Comparison of ENCODE assay signal across 8 cellular contexts in the genomic region with DNA sequence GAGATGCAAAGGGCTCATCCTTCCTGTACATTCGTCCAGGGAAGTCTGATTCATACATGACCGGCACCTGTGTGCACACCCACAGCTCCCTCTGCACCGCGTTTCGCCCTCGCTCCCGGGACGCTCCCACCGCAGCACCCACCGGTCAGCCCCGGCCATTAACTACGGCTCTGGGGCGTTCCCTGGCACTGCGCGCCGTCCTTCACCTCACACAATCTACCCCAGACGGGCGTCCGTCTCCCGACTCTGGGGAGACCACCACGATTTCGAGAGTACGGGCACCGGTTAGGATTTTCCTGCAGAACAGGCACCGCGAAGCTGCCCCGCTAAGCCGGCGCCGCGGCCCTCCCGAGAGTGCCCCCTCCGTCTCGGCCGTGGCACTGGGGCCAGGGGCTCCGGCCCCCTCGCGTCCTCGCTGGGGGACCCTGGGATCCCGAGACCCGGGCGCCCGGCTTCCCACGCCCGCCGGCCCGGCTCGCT. TPM values are rescaled to one million over a fixed set of nuclear protein-coding genes. Genes with fewer than 3 reads are reported as not detected.
A peak's percentile ranks its signal among the peaks of the same experiment; 100 is the strongest.
DNase-seq lines count a peak whose midpoint lies in the region; FAIRE-seq and TF ChIP-seq lines count a peak whose summit lies in the region.

No MANE protein-coding gene starts in this region.

- H3K4ac ChIP-seq in mesendoderm (ENCODE audit: low read depth, low read length), result peak overlapping the region; percentile 74

- peak overlapping the region; percentile 94 for H3K27ac Mint-ChIP-seq in activated CD4-positive, alpha-beta T cell treated with anti-CD3 and anti-CD28 coated beads, Interleukin-2, amount 10 ng/mL, durations not matched to agents 24 days and 14 days

- no peak overlapping the region for H2BK15ac ChIP-seq in mesendoderm (replicated peaks; ENCODE audit: low read depth)

- peak overlapping the region; percentile 97 for H3K27ac ChIP-seq in mesendoderm (ENCODE audit: low read depth, low read length)

- peak overlapping the region; percentile 93 for H3K4me3 Mint-ChIP-seq in activated CD4-positive, alpha-beta T cell treated with anti-CD3 and anti-CD28 coated beads, Interleukin-2, amount 10 ng/mL, durations not matched to agents 24 days and 14 days

- H3K56ac ChIP-seq in mesendoderm (ENCODE audit: low read length), result peak overlapping the region; percentile 97

- H3K36me3 Mint-ChIP-seq in activated CD4-positive, alpha-beta T cell treated with anti-CD3 and anti-CD28 coated beads, Interleukin-2, amount 10 ng/mL, durations not matched to agents 24 days and 14 days (ENCODE audit: low read depth), result peaks cover 15% of the 10 kb centered on the region

- in situ Hi-C loops in HAP-1 (cut with MboI; ENCODE audit: low sequenced_read_pairs), result no loop called here

- H3K79me2 ChIP-seq in mesendoderm (ENCODE audit: control insufficient read depth, insufficient read depth, low read length), result peaks cover 17% of the 10 kb centered on the region

- no peaks in the 10 kb centered on the region for H3K9me3 Mint-ChIP-seq in activated CD4-positive, alpha-beta T cell treated with anti-CD3 and anti-CD28 coated beads, Interleukin-2, amount 10 ng/mL, durations not matched to agents 24 days and 14 days

- intact Hi-C loops in activated CD4-positive, alpha-beta T cell treated with anti-CD3 and anti-CD28 coated beads, Interleukin-2, amount 10 ng/mL, durations not matched to agents 24 days and 14 days (cut with micrococcal nuclease), result loop anchor here (1.0 to 10.0 kb wide), 3 partner anchors 48 to 1077 kb away; partner anchors contain the start of genes ACADSB, IKZF5, NSMCE4A and WDR11

- no peak overlapping the region for H4K5ac ChIP-seq in mesendoderm (ENCODE audit: low read length)

- H3K36me3 ChIP-seq in HAP-1 (replicated peaks) (no peaks in the 10 kb centered on the region), endocrine pancreas (ENCODE audit: control insufficient read depth, insufficient read depth, low read length) (no peaks in the 10 kb centered on the region), mesendoderm (ENCODE audit: control insufficient read depth, insufficient read depth, low read length) (no peaks in the 10 kb centered on the region)

- H3K23ac ChIP-seq in mesendoderm (ENCODE audit: low read length), result peak overlapping the region; percentile 89

- peak overlapping the region; percentile 84 for H3K18ac ChIP-seq in mesendoderm (ENCODE audit: low read length)

- peak overlapping the region; percentile 70 for H2BK5ac ChIP-seq in mesendoderm (ENCODE audit: low read length)

- FAIRE-seq in GM12892 (lab: Jason Lieb, UNC), result peak; percentile 30

- no peak overlapping the region for H2BK120ac ChIP-seq in mesendoderm (ENCODE audit: low read depth, low read length)

- peaks cover 10% of the 10 kb centered on the region; the same call in 1 of the 2 replicates for H3K4me1 ChIP-seq in HAP-1
- H3K4me1 ChIP-seq in endocrine pancreas (ENCODE audit: control insufficient read depth, insufficient read depth, low read length), result peaks cover 7% of the 10 kb centered on the region
- no peaks in the 10 kb centered on the region for H3K4me1 ChIP-seq in mesendoderm (ENCODE audit: control insufficient read depth, low read depth, low read length)

- H3K4me3 ChIP-seq in HAP-1 (peak overlapping the region; percentile 69), endocrine pancreas (ENCODE audit: control insufficient read depth, insufficient read depth, low read length) (peak overlapping the region; percentile 97), mesendoderm (ENCODE audit: low read length) (peak overlapping the region; percentile 92)

- DNase-seq in GM12892 (ENCODE audit: insufficient read length) (peak; percentile 40), HAP-1 (ENCODE audit: low spot score in 2 of 2) (peak; percentile 39 to 68), LoVo (ENCODE audit: low spot score) (peak; percentile 68), mesendoderm (peak; percentile 67), NCI-H524 treated with DMSO at 0.1 percent for 48 hours (lab: John Stamatoyannopoulos, UW) (no peak)
- no peak for DNase-seq in activated CD4-positive, alpha-beta T cell treated with anti-CD3 and anti-CD28 coated beads, Interleukin-2, amount 10 ng/mL, durations not matched to agents 24 days and 14 days
- peak; percentile 18 to 28 for DNase-seq in stimulated activated CD8-positive, alpha-beta memory T cell treated with anti-CD3 and anti-CD28 coated beads, Interleukin-2, amount 100 ng/mL, for 48 hours (ENCODE audit: low read depth in 2 of 2)

- no peak overlapping the region for H2AK5ac ChIP-seq in mesendoderm (ENCODE audit: low read length)

- H3K27me3 ChIP-seq in HAP-1 (ENCODE audit: low read depth) (no peaks in the 10 kb centered on the region), endocrine pancreas (ENCODE audit: control insufficient read depth, insufficient read depth, low read length) (no peaks in the 10 kb centered on the region), mesendoderm (ENCODE audit: insufficient read depth, low read length, poor library complexity) (no peaks in the 10 kb centered on the region)

- H3K79me1 ChIP-seq in mesendoderm (ENCODE audit: low read length), result peaks cover 5% of the 10 kb centered on the region

- no peak overlapping the region for H4K8ac ChIP-seq in mesendoderm (ENCODE audit: low read depth, low read length)

- no peaks in the 10 kb centered on the region for H3K27me3 Mint-ChIP-seq in activated CD4-positive, alpha-beta T cell treated with anti-CD3 and anti-CD28 coated beads, Interleukin-2, amount 10 ng/mL, durations not matched to agents 24 days and 14 days

- H3K9ac ChIP-seq in endocrine pancreas (ENCODE audit: control insufficient read depth, insufficient read depth, low read length), result peak overlapping the region; percentile 95
- peak overlapping the region; percentile 93 for H3K9ac ChIP-seq in mesendoderm (ENCODE audit: low read length)

- WGBS in mesendoderm (ENCODE audit: extremely low coverage, insufficient coverage, low lambda C conversion rate), result no CpG with 5 or more reads among the region's 48 CpGs

- H3K4me2 ChIP-seq in mesendoderm (ENCODE audit: low read length), result peak overlapping the region; percentile 67

- H3K9me3 ChIP-seq in HAP-1 (no peaks in the 10 kb centered on the region), endocrine pancreas (ENCODE audit: control insufficient read depth, low read length) (no peaks in the 10 kb centered on the region)

- H3K4me1 Mint-ChIP-seq in activated CD4-positive, alpha-beta T cell treated with anti-CD3 and anti-CD28 coated beads, Interleukin-2, amount 10 ng/mL, durations not matched to agents 24 days and 14 days, result peaks cover 20% of the 10 kb centered on the region

- no peak for TF ChIP-seq POLR2A in GM12892 (IDR thresholded peaks at IDR 0.05; ENCODE audit: low read depth, low read length)

RNA-seq across cellular contexts. Expression of gene ATE1, which starts 0.4 kb away (rescaled TPM):
- polyA plus RNA-seq in GM12892 (2012; ENCODE audit: missing spikeins), result 13.3 TPM
- total RNA-seq in activated CD4-positive, alpha-beta T cell treated with anti-CD3 and anti-CD28 coated beads, Interleukin-2, amount 10 ng/mL, durations not matched to agents 24 days and 14 days, result 39.0 and 39.1 TPM in 2 replicates
- polyA plus RNA-seq in mesendoderm (2013, experiment 1 of 2), result 14.5 TPM
- polyA plus RNA-seq in mesendoderm (2013, experiment 2 of 2), result 14.4 TPM

RNA-seq across cellular contexts. Expression of gene NSMCE4A, which starts 47.6 kb away (rescaled TPM):
- polyA plus RNA-seq in GM12892 (2012; ENCODE audit: missing spikeins), result 62.0 TPM
- 78.7 and 88.9 TPM in 2 replicates for total RNA-seq in activated CD4-positive, alpha-beta T cell treated with anti-CD3 and anti-CD28 coated beads, Interleukin-2, amount 10 ng/mL, durations not matched to agents 24 days and 14 days
- 69.2 TPM for polyA plus RNA-seq in mesendoderm (2013, experiment 1 of 2)
- 75.6 TPM for polyA plus RNA-seq in mesendoderm (2013, experiment 2 of 2)

Comparison
In these comparisons a context has a peak if more than half of its experiments do, and no peak if none do; other contexts are left out.
1. DNase-seq: peak in GM12892 (single experiment), HAP-1 (2 of 2), LoVo (single experiment), mesendoderm (single experiment) and stimulated activated CD8-positive, alpha-beta memory T cell treated with anti-CD3 and anti-CD28 coated beads, Interleukin-2, amount 100 ng/mL, for 48 hours (2 of 2); none in activated CD4-positive, alpha-beta T cell treated with anti-CD3 and anti-CD28 coated beads, Interleukin-2, amount 10 ng/mL, durations not matched to agents 24 days and 14 days (single experiment) and NCI-H524 treated with DMSO at 0.1 percent for 48 hours (single experiment).
2. Peak in every context shown above with its lines, with median percentiles within 50 percentile points of each other: H3K4me3 ChIP-seq.